1 cellular context compared by ENCODE assay signal in the genomic region with DNA sequence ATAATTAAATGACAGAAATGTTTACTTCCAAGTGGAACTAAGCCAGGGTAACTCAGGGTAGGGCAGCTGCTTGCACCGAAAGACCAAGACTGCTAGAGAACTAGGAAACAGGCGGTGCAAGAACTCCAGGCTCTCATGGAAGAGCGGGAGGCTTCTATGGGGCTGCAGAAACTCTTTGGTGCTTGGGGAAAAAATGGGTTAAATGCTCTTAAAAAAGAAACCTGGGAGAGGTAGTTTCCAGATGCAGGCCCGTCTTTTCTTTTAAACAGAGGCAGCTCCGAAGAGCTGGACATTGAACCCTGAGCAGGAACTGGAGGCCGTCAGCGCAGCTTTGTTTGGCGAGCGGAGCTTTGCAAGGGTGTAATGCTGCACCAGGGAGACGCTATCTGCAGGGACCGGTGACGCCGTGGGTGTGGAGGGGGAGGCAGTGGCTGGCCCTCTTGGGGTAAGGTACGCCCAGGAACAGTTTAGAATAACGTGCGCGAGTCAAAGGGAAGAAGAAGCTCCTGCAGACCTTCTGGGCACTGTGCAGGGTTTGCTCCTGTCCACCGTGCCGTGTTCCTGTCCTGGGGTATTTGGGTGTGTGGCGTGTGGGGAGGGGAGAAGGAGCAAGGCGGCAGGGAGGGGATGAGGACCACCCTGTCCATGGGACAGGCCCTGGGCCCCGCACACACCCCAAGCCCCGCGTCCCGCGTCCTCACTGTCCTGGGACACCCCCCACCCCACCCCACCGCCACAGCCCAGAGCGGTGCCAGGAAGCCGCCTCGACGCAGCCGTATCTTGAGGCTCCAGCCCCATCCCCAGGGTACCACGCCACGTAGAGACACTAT.
A peak's percentile ranks its signal among the peaks of the same experiment; 100 is the strongest.
TF ChIP-seq lines count a peak whose summit lies in the region.

No MANE protein-coding gene starts in this region.

TF ChIP-seq in HepG2, 621 proteins besides CTCF, POLR2A, EP300 and RAD21 (continued from another document and continues in another):
- TF ChIP-seq, protein P1, sequence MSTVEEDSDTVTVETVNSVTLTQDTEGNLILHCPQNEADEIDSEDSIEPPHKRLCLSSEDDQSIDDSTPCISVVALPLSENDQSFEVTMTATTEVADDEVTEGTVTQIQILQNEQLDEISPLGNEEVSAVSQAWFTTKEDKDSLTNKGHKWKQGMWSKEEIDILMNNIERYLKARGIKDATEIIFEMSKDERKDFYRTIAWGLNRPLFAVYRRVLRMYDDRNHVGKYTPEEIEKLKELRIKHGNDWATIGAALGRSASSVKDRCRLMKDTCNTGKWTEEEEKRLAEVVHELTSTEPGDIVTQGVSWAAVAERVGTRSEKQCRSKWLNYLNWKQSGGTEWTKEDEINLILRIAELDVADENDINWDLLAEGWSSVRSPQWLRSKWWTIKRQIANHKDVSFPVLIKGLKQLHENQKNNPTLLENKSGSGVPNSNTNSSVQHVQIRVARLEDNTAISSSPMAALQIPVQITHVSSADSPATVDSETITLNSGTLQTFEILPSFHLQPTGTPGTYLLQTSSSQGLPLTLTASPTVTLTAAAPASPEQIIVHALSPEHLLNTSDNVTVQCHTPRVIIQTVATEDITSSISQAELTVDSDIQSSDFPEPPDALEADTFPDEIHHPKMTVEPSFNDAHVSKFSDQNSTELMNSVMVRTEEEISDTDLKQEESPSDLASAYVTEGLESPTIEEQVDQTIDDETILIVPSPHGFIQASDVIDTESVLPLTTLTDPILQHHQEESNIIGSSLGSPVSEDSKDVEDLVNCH (CRISPR knock-in tag; IDR thresholded peaks at IDR 0.05): no peak
- TF ChIP-seq, protein P2, sequence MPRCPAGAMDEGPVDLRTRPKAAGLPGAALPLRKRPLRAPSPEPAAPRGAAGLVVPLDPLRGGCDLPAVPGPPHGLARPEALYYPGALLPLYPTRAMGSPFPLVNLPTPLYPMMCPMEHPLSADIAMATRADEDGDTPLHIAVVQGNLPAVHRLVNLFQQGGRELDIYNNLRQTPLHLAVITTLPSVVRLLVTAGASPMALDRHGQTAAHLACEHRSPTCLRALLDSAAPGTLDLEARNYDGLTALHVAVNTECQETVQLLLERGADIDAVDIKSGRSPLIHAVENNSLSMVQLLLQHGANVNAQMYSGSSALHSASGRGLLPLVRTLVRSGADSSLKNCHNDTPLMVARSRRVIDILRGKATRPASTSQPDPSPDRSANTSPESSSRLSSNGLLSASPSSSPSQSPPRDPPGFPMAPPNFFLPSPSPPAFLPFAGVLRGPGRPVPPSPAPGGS (CRISPR knock-in tag; IDR thresholded peaks at IDR 0.05): no peak; the same call in 1 of the 2 replicates
- TF ChIP-seq, protein P3, sequence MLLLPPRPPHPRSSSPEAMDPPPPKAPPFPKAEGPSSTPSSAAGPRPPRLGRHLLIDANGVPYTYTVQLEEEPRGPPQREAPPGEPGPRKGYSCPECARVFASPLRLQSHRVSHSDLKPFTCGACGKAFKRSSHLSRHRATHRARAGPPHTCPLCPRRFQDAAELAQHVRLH (CRISPR knock-in tag; IDR thresholded peaks at IDR 0.05; ENCODE audit: borderline replicate concordance, low read depth): peak; percentile 78
- TF ChIP-seq PHF21A (CRISPR knock-in tag; IDR thresholded peaks at IDR 0.05) (peak; percentile 64), ZNF749 (CRISPR knock-in tag; IDR thresholded peaks at IDR 0.05; ENCODE audit: borderline replicate concordance) (no peak), SPEN (CRISPR knock-in tag; IDR thresholded peaks at IDR 0.05; ENCODE audit: low read depth) (no peak), NR2C2 (CRISPR knock-in tag; IDR thresholded peaks at IDR 0.05; ENCODE audit: borderline replicate concordance) (no peak), GATA4 (IDR thresholded peaks at IDR 0.05; ENCODE audit: borderline replicate concordance, low read depth) (no peak), HOXA9 (CRISPR knock-in tag; IDR thresholded peaks at IDR 0.05; ENCODE audit: borderline replicate concordance) (no peak), ZSCAN30 (CRISPR knock-in tag; IDR thresholded peaks at IDR 0.05) (no peak), ZNF235 (CRISPR knock-in tag; IDR thresholded peaks at IDR 0.05; ENCODE audit: borderline replicate concordance) (no peak), TAF1 (CRISPR knock-in tag; IDR thresholded peaks at IDR 0.05) (peak; percentile 44; the same call in 1 of the 2 replicates), MZF1 (CRISPR knock-in tag; IDR thresholded peaks at IDR 0.05; ENCODE audit: borderline replicate concordance) (no peak), KAT7 (CRISPR knock-in tag; IDR thresholded peaks at IDR 0.05; ENCODE audit: borderline replicate concordance) (peak; percentile 53; the same call in 1 of the 2 replicates), HOXA5 (CRISPR knock-in tag; IDR thresholded peaks at IDR 0.05) (no peak), ZNF282 (IDR thresholded peaks at IDR 0.05; ENCODE audit: partially characterized antibody) (no peak), SAFB2 (CRISPR knock-in tag; IDR thresholded peaks at IDR 0.05; ENCODE audit: borderline replicate concordance, low read depth) (no peak), ZNF672 (CRISPR knock-in tag; IDR thresholded peaks at IDR 0.05) (no peak), ZNF451 (CRISPR knock-in tag; IDR thresholded peaks at IDR 0.05) (no peak), ZSCAN25 (CRISPR knock-in tag; IDR thresholded peaks at IDR 0.05) (peak; percentile 80; the same call in 1 of the 2 replicates), ZKSCAN8 (CRISPR knock-in tag; IDR thresholded peaks at IDR 0.05; ENCODE audit: borderline replicate concordance) (no peak), GFI1 (CRISPR knock-in tag; IDR thresholded peaks at IDR 0.05; ENCODE audit: borderline replicate concordance) (peak; percentile 97), CCDC6 (CRISPR knock-in tag; IDR thresholded peaks at IDR 0.05) (no peak), BHLHE40 (IDR thresholded peaks at IDR 0.05; ENCODE audit: low read length) (no peak), SALL2 (CRISPR knock-in tag; IDR thresholded peaks at IDR 0.05) (no peak), SRY (CRISPR knock-in tag; IDR thresholded peaks at IDR 0.05) (no peak), ZFP82 (CRISPR knock-in tag; IDR thresholded peaks at IDR 0.05; ENCODE audit: borderline replicate concordance) (no peak), PPARG (CRISPR knock-in tag; conservative IDR thresholded peaks at IDR 0.05) (no peak), CREM (IDR thresholded peaks at IDR 0.05) (0 out of 2 replicates have a peak, but pooled peaks have one; percentile 46), CREM (CRISPR knock-in tag; IDR thresholded peaks at IDR 0.05) (no peak), ZNF678 (CRISPR knock-in tag; IDR thresholded peaks at IDR 0.05) (no peak), ZNF709 (CRISPR knock-in tag; IDR thresholded peaks at IDR 0.05) (peak; percentile 56; the same call in 1 of the 2 replicates), ZNF629 (CRISPR knock-in tag; conservative IDR thresholded peaks at IDR 0.05) (0 out of 2 replicates have a peak, but pooled peaks have one; percentile 4)
- TF ChIP-seq, protein P4, sequence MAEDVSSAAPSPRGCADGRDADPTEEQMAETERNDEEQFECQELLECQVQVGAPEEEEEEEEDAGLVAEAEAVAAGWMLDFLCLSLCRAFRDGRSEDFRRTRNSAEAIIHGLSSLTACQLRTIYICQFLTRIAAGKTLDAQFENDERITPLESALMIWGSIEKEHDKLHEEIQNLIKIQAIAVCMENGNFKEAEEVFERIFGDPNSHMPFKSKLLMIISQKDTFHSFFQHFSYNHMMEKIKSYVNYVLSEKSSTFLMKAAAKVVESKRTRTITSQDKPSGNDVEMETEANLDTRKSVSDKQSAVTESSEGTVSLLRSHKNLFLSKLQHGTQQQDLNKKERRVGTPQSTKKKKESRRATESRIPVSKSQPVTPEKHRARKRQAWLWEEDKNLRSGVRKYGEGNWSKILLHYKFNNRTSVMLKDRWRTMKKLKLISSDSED (CRISPR knock-in tag; IDR thresholded peaks at IDR 0.05): no peak
- TF ChIP-seq, protein P5, sequence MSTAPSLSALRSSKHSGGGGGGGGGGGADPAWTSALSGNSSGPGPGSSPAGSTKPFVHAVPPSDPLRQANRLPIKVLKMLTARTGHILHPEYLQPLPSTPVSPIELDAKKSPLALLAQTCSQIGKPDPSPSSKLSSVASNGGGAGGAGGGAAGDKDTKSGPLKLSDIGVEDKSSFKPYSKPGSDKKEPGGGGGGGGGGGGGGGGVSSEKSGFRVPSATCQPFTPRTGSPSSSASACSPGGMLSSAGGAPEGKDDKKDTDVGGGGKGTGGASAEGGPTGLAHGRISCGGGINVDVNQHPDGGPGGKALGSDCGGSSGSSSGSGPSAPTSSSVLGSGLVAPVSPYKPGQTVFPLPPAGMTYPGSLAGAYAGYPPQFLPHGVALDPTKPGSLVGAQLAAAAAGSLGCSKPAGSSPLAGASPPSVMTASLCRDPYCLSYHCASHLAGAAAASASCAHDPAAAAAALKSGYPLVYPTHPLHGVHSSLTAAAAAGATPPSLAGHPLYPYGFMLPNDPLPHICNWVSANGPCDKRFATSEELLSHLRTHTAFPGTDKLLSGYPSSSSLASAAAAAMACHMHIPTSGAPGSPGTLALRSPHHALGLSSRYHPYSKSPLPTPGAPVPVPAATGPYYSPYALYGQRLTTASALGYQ (CRISPR knock-in tag; IDR thresholded peaks at IDR 0.05): no peak
- TF ChIP-seq, protein P6, sequence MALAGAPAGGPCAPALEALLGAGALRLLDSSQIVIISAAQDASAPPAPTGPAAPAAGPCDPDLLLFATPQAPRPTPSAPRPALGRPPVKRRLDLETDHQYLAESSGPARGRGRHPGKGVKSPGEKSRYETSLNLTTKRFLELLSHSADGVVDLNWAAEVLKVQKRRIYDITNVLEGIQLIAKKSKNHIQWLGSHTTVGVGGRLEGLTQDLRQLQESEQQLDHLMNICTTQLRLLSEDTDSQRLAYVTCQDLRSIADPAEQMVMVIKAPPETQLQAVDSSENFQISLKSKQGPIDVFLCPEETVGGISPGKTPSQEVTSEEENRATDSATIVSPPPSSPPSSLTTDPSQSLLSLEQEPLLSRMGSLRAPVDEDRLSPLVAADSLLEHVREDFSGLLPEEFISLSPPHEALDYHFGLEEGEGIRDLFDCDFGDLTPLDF (CRISPR knock-in tag; IDR thresholded peaks at IDR 0.05): no peak
- TF ChIP-seq, protein P7, sequence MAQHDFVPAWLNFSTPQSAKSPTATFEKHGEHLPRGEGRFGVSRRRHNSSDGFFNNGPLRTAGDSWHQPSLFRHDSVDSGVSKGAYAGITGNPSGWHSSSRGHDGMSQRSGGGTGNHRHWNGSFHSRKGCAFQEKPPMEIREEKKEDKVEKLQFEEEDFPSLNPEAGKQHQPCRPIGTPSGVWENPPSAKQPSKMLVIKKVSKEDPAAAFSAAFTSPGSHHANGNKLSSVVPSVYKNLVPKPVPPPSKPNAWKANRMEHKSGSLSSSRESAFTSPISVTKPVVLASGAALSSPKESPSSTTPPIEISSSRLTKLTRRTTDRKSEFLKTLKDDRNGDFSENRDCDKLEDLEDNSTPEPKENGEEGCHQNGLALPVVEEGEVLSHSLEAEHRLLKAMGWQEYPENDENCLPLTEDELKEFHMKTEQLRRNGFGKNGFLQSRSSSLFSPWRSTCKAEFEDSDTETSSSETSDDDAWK (CRISPR knock-in tag; IDR thresholded peaks at IDR 0.05): no peak
- TF ChIP-seq, protein P8, sequence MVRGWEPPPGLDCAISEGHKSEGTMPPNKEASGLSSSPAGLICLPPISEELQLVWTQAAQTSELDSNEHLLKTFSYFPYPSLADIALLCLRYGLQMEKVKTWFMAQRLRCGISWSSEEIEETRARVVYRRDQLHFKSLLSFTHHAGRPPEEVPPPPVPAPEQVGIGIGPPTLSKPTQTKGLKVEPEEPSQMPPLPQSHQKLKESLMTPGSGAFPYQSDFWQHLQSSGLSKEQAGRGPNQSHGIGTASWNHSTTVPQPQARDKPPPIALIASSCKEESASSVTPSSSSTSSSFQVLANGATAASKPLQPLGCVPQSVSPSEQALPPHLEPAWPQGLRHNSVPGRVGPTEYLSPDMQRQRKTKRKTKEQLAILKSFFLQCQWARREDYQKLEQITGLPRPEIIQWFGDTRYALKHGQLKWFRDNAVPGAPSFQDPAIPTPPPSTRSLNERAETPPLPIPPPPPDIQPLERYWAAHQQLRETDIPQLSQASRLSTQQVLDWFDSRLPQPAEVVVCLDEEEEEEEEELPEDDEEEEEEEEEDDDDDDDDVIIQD (CRISPR knock-in tag; IDR thresholded peaks at IDR 0.05; ENCODE audit: low read depth): no peak
- TF ChIP-seq, protein P9, sequence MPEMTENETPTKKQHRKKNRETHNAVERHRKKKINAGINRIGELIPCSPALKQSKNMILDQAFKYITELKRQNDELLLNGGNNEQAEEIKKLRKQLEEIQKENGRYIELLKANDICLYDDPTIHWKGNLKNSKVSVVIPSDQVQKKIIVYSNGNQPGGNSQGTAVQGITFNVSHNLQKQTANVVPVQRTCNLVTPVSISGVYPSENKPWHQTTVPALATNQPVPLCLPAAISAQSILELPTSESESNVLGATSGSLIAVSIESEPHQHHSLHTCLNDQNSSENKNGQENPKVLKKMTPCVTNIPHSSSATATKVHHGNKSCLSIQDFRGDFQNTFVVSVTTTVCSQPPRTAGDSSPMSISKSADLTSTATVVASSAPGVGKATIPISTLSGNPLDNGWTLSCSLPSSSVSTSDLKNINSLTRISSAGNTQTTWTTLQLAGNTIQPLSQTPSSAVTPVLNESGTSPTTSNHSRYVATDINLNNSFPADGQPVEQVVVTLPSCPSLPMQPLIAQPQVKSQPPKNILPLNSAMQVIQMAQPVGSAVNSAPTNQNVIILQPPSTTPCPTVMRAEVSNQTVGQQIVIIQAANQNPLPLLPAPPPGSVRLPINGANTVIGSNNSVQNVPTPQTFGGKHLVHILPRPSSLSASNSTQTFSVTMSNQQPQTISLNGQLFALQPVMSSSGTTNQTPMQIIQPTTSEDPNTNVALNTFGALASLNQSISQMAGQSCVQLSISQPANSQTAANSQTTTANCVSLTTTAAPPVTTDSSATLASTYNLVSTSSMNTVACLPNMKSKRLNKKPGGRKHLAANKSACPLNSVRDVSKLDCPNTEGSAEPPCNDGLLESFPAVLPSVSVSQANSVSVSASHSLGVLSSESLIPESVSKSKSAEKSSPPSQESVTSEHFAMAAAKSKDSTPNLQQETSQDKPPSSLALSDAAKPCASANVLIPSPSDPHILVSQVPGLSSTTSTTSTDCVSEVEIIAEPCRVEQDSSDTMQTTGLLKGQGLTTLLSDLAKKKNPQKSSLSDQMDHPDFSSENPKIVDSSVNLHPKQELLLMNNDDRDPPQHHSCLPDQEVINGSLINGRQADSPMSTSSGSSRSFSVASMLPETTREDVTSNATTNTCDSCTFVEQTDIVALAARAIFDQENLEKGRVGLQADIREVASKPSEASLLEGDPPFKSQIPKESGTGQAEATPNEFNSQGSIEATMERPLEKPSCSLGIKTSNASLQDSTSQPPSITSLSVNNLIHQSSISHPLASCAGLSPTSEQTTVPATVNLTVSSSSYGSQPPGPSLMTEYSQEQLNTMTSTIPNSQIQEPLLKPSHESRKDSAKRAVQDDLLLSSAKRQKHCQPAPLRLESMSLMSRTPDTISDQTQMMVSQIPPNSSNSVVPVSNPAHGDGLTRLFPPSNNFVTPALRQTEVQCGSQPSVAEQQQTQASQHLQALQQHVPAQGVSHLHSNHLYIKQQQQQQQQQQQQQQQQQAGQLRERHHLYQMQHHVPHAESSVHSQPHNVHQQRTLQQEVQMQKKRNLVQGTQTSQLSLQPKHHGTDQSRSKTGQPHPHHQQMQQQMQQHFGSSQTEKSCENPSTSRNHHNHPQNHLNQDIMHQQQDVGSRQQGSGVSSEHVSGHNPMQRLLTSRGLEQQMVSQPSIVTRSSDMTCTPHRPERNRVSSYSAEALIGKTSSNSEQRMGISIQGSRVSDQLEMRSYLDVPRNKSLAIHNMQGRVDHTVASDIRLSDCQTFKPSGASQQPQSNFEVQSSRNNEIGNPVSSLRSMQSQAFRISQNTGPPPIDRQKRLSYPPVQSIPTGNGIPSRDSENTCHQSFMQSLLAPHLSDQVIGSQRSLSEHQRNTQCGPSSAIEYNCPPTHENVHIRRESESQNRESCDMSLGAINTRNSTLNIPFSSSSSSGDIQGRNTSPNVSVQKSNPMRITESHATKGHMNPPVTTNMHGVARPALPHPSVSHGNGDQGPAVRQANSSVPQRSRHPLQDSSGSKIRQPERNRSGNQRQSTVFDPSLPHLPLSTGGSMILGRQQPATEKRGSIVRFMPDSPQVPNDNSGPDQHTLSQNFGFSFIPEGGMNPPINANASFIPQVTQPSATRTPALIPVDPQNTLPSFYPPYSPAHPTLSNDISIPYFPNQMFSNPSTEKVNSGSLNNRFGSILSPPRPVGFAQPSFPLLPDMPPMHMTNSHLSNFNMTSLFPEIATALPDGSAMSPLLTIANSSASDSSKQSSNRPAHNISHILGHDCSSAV (CRISPR knock-in tag; IDR thresholded peaks at IDR 0.05; ENCODE audit: borderline replicate concordance): no peak
